ENCODE assay signal across 8 cellular contexts in genomic region chr1:32205401-32206370, GRCh38.
DNase-seq lines count a peak whose midpoint lies in the region; ATAC-seq and TF ChIP-seq lines count a peak whose summit lies in the region.

Gene IQCC, plus strand, starts transcription at chr1:32205671. Its CDS starts 11 bp downstream, at chr1:32205682.

- peak; percentile 52 for ATAC-seq in HG03139 (IDR thresholded peaks at IDR 0.05; ENCODE audit: unreplicated experiment)
- ATAC-seq in GM21717 (IDR thresholded peaks at IDR 0.05; ENCODE audit: unreplicated experiment), result no peak

- TF ChIP-seq CTCF in GM12864 (IDR thresholded peaks at IDR 0.05; ENCODE audit: low read depth, low read length, missing control alignments) (no peak), choroid plexus epithelial cell (conservative IDR thresholded peaks at IDR 0.05; ENCODE audit: low read depth, low read length) (no peak)

- H3K4me3 ChIP-seq in GM12864 (ENCODE audit: low read depth, low read length), result peak within 1 kb of the TSS; percentile 78
- peak within 1 kb of the TSS; percentile 76 for H3K4me3 ChIP-seq in choroid plexus epithelial cell (ENCODE audit: low read depth, low read length)

- DNase-seq in GM12864 (ENCODE audit: low read depth), result peak; percentile 39
- peak; percentile 82 for DNase-seq in NCI-H510A (lab: John Stamatoyannopoulos, UW)
- DNase-seq in activated CD4-positive, alpha-beta T cell treated with anti-CD3 and anti-CD28 coated beads for 4 hours, result peak; percentile 84 to 85
- DNase-seq in choroid plexus epithelial cell (ENCODE audit: low read depth), result peak; percentile 81
- peak; percentile 89 for DNase-seq in kidney tubule cell (ENCODE audit: low spot score)
- peak; percentile 80 to 84 for DNase-seq in stimulated activated CD4-positive, alpha-beta T cell treated with anti-CD3 and anti-CD28 coated beads, Interleukin-15, amount 100 ng/mL, for 48 hours (ENCODE audit: low read depth in 2 of 2)

Comparison
In these comparisons a context has a peak if more than half of its experiments do, and no peak if none do; other contexts are left out.
1. DNase-seq: peak in every context shown above with its lines; median percentile 89 in kidney tubule cell; 84 in activated CD4-positive, alpha-beta T cell treated with anti-CD3 and anti-CD28 coated beads for 4 hours; 82 in NCI-H510A; 82 in stimulated activated CD4-positive, alpha-beta T cell treated with anti-CD3 and anti-CD28 coated beads, Interleukin-15, amount 100 ng/mL, for 48 hours; 81 in choroid plexus epithelial cell; 39 in GM12864.